8 cellular contexts compared by ENCODE assay signal in genomic region chr2:202375611-202376408, GRCh38. TPM values are rescaled to one million over a fixed set of nuclear protein-coding genes. Genes with fewer than 3 reads are reported as not detected.
DNase-seq lines count a peak whose midpoint lies in the region; ATAC-seq and TF ChIP-seq lines count a peak whose summit lies in the region.

TSS of gene BMPR2 (plus strand) at chr2:202376327. CDS start at chr2:202377475, 1,148 bp downstream.

- ATAC-seq in HG03378 (IDR thresholded peaks at IDR 0.05; ENCODE audit: unreplicated experiment), result peak; percentile 43
- peak; percentile 86 for ATAC-seq in activated CD4-positive, alpha-beta T cell treated with anti-CD3 and anti-CD28 coated beads for 36 hours

- peak; percentile 87 for TF ChIP-seq POLR2A in GM19099 (IDR thresholded peaks at IDR 0.05; ENCODE audit: extremely low read depth, insufficient read length, low read depth)

- peak; percentile 88 for DNase-seq in AG10803 (ENCODE audit: low read depth)
- peak; percentile 91 for DNase-seq in NCI-H460 (ENCODE audit: extremely low read depth, low read depth)
- DNase-seq in activated CD4-positive, alpha-beta T cell treated with anti-CD3 and anti-CD28 coated beads for 36 hours, result peak; percentile 90
- peak; percentile 89 for DNase-seq in colonic mucosa
- DNase-seq in stimulated activated CD4-positive, alpha-beta T cell treated with anti-CD3 and anti-CD28 coated beads, Interleukin-1b, Interleukin-23, amount 100 ng/mL, for 24 hours (ENCODE audit: low read depth in 4 of 4, low spot score in 1 of 4), result peak; percentile 63 to 73 (median 68)

- H3K4me1 ChIP-seq in colonic mucosa, result no peaks in the 10 kb centered on the region

- H3K27ac ChIP-seq in colonic mucosa (peak within 1 kb of the TSS; percentile 99), layer of hippocampus (ENCODE audit: low read depth, low read length) (peak within 1 kb of the TSS; percentile 89)

- no peaks in the 10 kb centered on the region for H3K36me3 ChIP-seq in colonic mucosa

- H3K4me3 Mint-ChIP-seq in activated CD4-positive, alpha-beta T cell treated with anti-CD3 and anti-CD28 coated beads for 36 hours, result peak within 1 kb of the TSS; percentile 95

- POLR2A ChIA-PET in activated CD4-positive, alpha-beta T cell treated with anti-CD3 and anti-CD28 coated beads for 36 hours (lab: Charles Lee), result no interaction called here

- H3K9ac ChIP-seq in colonic mucosa (ENCODE audit: low read depth in 2 of 2, low read length in 2 of 2), result peak within 1 kb of the TSS; percentile 92 to 97

- CTCF ChIA-PET in activated CD4-positive, alpha-beta T cell treated with anti-CD3 and anti-CD28 coated beads for 36 hours (lab: Charles Lee), result no interaction called here

- no peaks in the 10 kb centered on the region for H3K9me3 Mint-ChIP-seq in activated CD4-positive, alpha-beta T cell treated with anti-CD3 and anti-CD28 coated beads for 36 hours (ENCODE audit: low read depth)

- H3K27me3 ChIP-seq in colonic mucosa, result no peaks in the 10 kb centered on the region
- no peaks in the 10 kb centered on the region for H3K27me3 ChIP-seq in layer of hippocampus (ENCODE audit: control insufficient read depth, insufficient read depth, low read length)

- intact Hi-C loops in activated CD4-positive, alpha-beta T cell treated with anti-CD3 and anti-CD28 coated beads for 36 hours (cut with DNase I, micrococcal nuclease), result loop anchor here (1.0 to 5.0 kb wide), 12 partner anchors 79 to 1159 kb away; partner anchors contain the start of genes CARF (in 1 of the 2), CYP20A1 (in 1 of the 2), FAM117B (in 1 of the 2) and NBEAL1 (in 1 of the 2)
- intact Hi-C loops in colonic mucosa (cut with DNase I), result no loop called here

- no peak for TF ChIP-seq CTCF in AG10803 (conservative IDR thresholded peaks at IDR 0.05; ENCODE audit: low read length)
- TF ChIP-seq CTCF in colonic mucosa (IDR thresholded peaks at IDR 0.05), result no peak

- peaks cover 5% of the 10 kb centered on the region for H3K36me3 Mint-ChIP-seq in activated CD4-positive, alpha-beta T cell treated with anti-CD3 and anti-CD28 coated beads for 36 hours (ENCODE audit: low read depth)

- H3K9me3 ChIP-seq in colonic mucosa, result no peaks in the 10 kb centered on the region

- H3K27me3 Mint-ChIP-seq in activated CD4-positive, alpha-beta T cell treated with anti-CD3 and anti-CD28 coated beads for 36 hours, result no peaks in the 10 kb centered on the region

- peaks cover 23% of the 10 kb centered on the region for H3K4me1 Mint-ChIP-seq in activated CD4-positive, alpha-beta T cell treated with anti-CD3 and anti-CD28 coated beads for 36 hours

- H3K4me3 ChIP-seq in AG10803 (ENCODE audit: low read length) (peak within 1 kb of the TSS; percentile 94), colonic mucosa (peak within 1 kb of the TSS; percentile 77)

- peak within 1 kb of the TSS; percentile 94 for H3K27ac Mint-ChIP-seq in activated CD4-positive, alpha-beta T cell treated with anti-CD3 and anti-CD28 coated beads for 36 hours

RNA-seq across cellular contexts. Expression of gene BMPR2, which starts in this region (rescaled TPM):
- 11.9 and 12.1 TPM in 2 replicates for total RNA-seq in NCI-H460 (2014; rRNA removed; shearing (Covaris generic))
- polyA plus RNA-seq in NCI-H460 (2014; cell fraction: nucleus; rRNA removed), result 1.7 and 2.6 TPM in 2 replicates
- 10 to 100 TPM in 1 of 2 experiments, 1 to 10 TPM in 1; 7.6 to 10.8 TPM for total RNA-seq in activated CD4-positive, alpha-beta T cell treated with anti-CD3 and anti-CD28 coated beads for 36 hours
- 10 to 100 TPM; 23.0 to 44.7 TPM for total RNA-seq in colonic mucosa

Comparison
In these comparisons a context has a peak if more than half of its experiments do, and no peak if none do; other contexts are left out.
1. Peak in every context shown above with its lines: DNase-seq, ATAC-seq, H3K4me3 ChIP-seq and H3K27ac ChIP-seq.